Comparison of ENCODE assay signal across 18 cellular contexts in genomic region chr10:27225011-27225590, GRCh38. TPM values are rescaled to one million over a fixed set of nuclear protein-coding genes. Genes with fewer than 3 reads are reported as not detected.
DNase-seq lines count a peak whose midpoint lies in the region; ATAC-seq lines count a peak whose summit lies in the region.
"Had no signal": no experiment of that assay in that cellular context is flagged by ENCODE, and none has a peak within 500 bp of the region (broad histone marks: within the 10 kb centered on the region; RNA-seq: fewer than 3 reads in every experiment).

No MANE protein-coding gene starts in this region.

- H3K9me3 Mint-ChIP-seq in activated T-cell treated with anti-CD3 and anti-CD28 coated beads, Interleukin-2, amount 50 U/mL, for 4 hours: no peaks in the 10 kb centered on the region
- H3K9me3 Mint-ChIP-seq in effector memory CD8-positive, alpha-beta T cell: no peaks in the 10 kb centered on the region
- no peaks in the 10 kb centered on the region for H3K9me3 Mint-ChIP-seq in activated CD4-positive, alpha-beta T cell treated with anti-CD3 and anti-CD28 coated beads, Interleukin-2, amount 10 ng/mL, durations not matched to agents 7 days and 5 days
- H3K9me3 Mint-ChIP-seq: H9, IgD-negative memory B cell had no signal

- peak in 1 of 2 donors; percentile 41 for ATAC-seq in activated T-cell treated with anti-CD3 and anti-CD28 coated beads, Interleukin-2, amount 50 U/mL, for 4 hours
- ATAC-seq in T-helper 17 cell: no peak
- ATAC-seq in effector memory CD8-positive, alpha-beta T cell (replicated peaks): peak; percentile 80
- ATAC-seq: Panc1 had no signal

- CTCF ChIA-PET in activated CD4-positive, alpha-beta T cell treated with anti-CD3 and anti-CD28 coated beads, Interleukin-2, amount 10 ng/mL, durations not matched to agents 7 days and 5 days (lab: Charles Lee): interaction anchor here (1.5 kb wide), 1 partner anchor 11 kb away, joined by 3 read pairs; no protein-coding TSS in a partner anchor

- H3K36me3 Mint-ChIP-seq in activated T-cell treated with anti-CD3 and anti-CD28 coated beads, Interleukin-2, amount 50 U/mL, for 4 hours (ENCODE audit: insufficient read depth): peaks cover 5% of the 10 kb centered on the region
- H3K36me3 Mint-ChIP-seq in T-helper 17 cell (ENCODE audit: low read depth): peaks cover 2% of the 10 kb centered on the region
- peaks cover 60% of the 10 kb centered on the region for H3K36me3 Mint-ChIP-seq in effector memory CD8-positive, alpha-beta T cell (ENCODE audit: insufficient read depth)
- H3K36me3 Mint-ChIP-seq in activated CD4-positive, alpha-beta T cell treated with anti-CD3 and anti-CD28 coated beads, Interleukin-2, amount 10 ng/mL, durations not matched to agents 7 days and 5 days (ENCODE audit: low read depth): peaks cover 29% of the 10 kb centered on the region
- H3K36me3 Mint-ChIP-seq: IgD-negative memory B cell had no signal

- H3K27ac Mint-ChIP-seq in T-helper 17 cell: peak overlapping the region; percentile 34
- peak overlapping the region; percentile 91 to 93 for H3K27ac Mint-ChIP-seq in effector memory CD8-positive, alpha-beta T cell
- no peak overlapping the region for H3K27ac Mint-ChIP-seq in activated CD4-positive, alpha-beta T cell treated with anti-CD3 and anti-CD28 coated beads, Interleukin-2, amount 10 ng/mL, durations not matched to agents 7 days and 5 days
- H3K27ac Mint-ChIP-seq: H9 had no signal

- H3K4me1 Mint-ChIP-seq in activated T-cell treated with anti-CD3 and anti-CD28 coated beads, Interleukin-2, amount 50 U/mL, for 4 hours (ENCODE audit: low read depth): peaks cover 16% of the 10 kb centered on the region
- peaks cover 10% of the 10 kb centered on the region for H3K4me1 Mint-ChIP-seq in T-helper 17 cell
- peaks cover 19 to 31% of the 10 kb centered on the region in 2 donors for H3K4me1 Mint-ChIP-seq in effector memory CD8-positive, alpha-beta T cell (ENCODE audit: low read depth in 2 of 2)
- peaks cover 17% of the 10 kb centered on the region for H3K4me1 Mint-ChIP-seq in activated CD4-positive, alpha-beta T cell treated with anti-CD3 and anti-CD28 coated beads, Interleukin-2, amount 10 ng/mL, durations not matched to agents 7 days and 5 days
- H3K4me1 Mint-ChIP-seq: H9 had no signal

- no peaks in the 10 kb centered on the region for H3K27me3 Mint-ChIP-seq in activated T-cell treated with anti-CD3 and anti-CD28 coated beads, Interleukin-2, amount 50 U/mL, for 4 hours (ENCODE audit: low read depth)
- no peaks in the 10 kb centered on the region for H3K27me3 Mint-ChIP-seq in T-helper 17 cell
- no peaks in the 10 kb centered on the region for H3K27me3 Mint-ChIP-seq in effector memory CD8-positive, alpha-beta T cell
- no peaks in the 10 kb centered on the region for H3K27me3 Mint-ChIP-seq in activated CD4-positive, alpha-beta T cell treated with anti-CD3 and anti-CD28 coated beads, Interleukin-2, amount 10 ng/mL, durations not matched to agents 7 days and 5 days
- H3K27me3 Mint-ChIP-seq: IgD-negative memory B cell had no signal

- no peaks in the 10 kb centered on the region for H3K9me3 ChIP-seq in T-helper 17 cell (ENCODE audit: control insufficient read depth, low read length, poor library complexity, severe bottlenecking)
- H3K9me3 ChIP-seq: Caco-2 had no signal

- no peak for DNase-seq in activated T-cell treated with anti-CD3 and anti-CD28 coated beads, Interleukin-2, amount 50 U/mL, for 4 hours
- no peak for DNase-seq in activated T-cell treated with anti-CD3 and anti-CD28 coated beads, Interleukin-2, amount 50 U/mL, for 48 hours
- no peak for DNase-seq in T-helper 17 cell
- DNase-seq in effector memory CD8-positive, alpha-beta T cell: peak; percentile 56 to 58 (median 57)
- peak; percentile 21 to 24 for DNase-seq in stimulated activated CD8-positive, alpha-beta memory T cell treated with anti-CD3 and anti-CD28 coated beads, Interleukin-7, amount 100 ng/mL, for 4 hours (ENCODE audit: low read depth in 2 of 2)
- no peak for DNase-seq in activated CD4-positive, alpha-beta T cell treated with anti-CD3 and anti-CD28 coated beads, Interleukin-2, amount 10 ng/mL, durations not matched to agents 7 days and 5 days
- no peak for DNase-seq in activated CD4-positive, alpha-beta T cell treated with anti-CD3 and anti-CD28 coated beads for 1 hour
- no peak for DNase-seq in putamen (ENCODE audit: low spot score)
- DNase-seq: C1 segment of cervical spinal cord, Caco-2, H9, NCI-H1417, NCI-H1930, NCI-H2171 treated with DMSO at 0.1 percent for 48 hours, NCI-H774, SHP77 treated with DMSO at 0.1 percent for 48 hours had no signal

- peak overlapping the region; percentile 24 for H3K4me3 Mint-ChIP-seq in activated T-cell treated with anti-CD3 and anti-CD28 coated beads, Interleukin-2, amount 50 U/mL, for 4 hours
- no peak overlapping the region for H3K4me3 Mint-ChIP-seq in T-helper 17 cell
- peak overlapping the region; percentile 76 to 80 for H3K4me3 Mint-ChIP-seq in effector memory CD8-positive, alpha-beta T cell
- no peak overlapping the region for H3K4me3 Mint-ChIP-seq in activated CD4-positive, alpha-beta T cell treated with anti-CD3 and anti-CD28 coated beads, Interleukin-2, amount 10 ng/mL, durations not matched to agents 7 days and 5 days
- H3K4me3 Mint-ChIP-seq: H9, IgD-negative memory B cell had no signal

- POLR2A ChIA-PET in activated CD4-positive, alpha-beta T cell treated with anti-CD3 and anti-CD28 coated beads, Interleukin-2, amount 10 ng/mL, durations not matched to agents 7 days and 5 days (lab: Charles Lee): no interaction called here

RNA-seq across cellular contexts. Expression of gene ACBD5, which starts 15.5 kb away (rescaled TPM):
- 10 to 100 TPM; 14.5 to 19.1 (median 16.3) TPM for total RNA-seq in activated T-cell treated with anti-CD3 and anti-CD28 coated beads, Interleukin-2, amount 50 U/mL, for 4 hours
- 10 to 100 TPM; 16.4 to 22.0 TPM for total RNA-seq in T-helper 17 cell
- total RNA-seq in activated CD4-positive, alpha-beta T cell treated with anti-CD3 and anti-CD28 coated beads, Interleukin-2, amount 10 ng/mL, durations not matched to agents 7 days and 5 days: 10 to 100 TPM; 19.2 to 21.6 TPM

Comparison
In these comparisons a context has a peak if more than half of its experiments do, and no peak if none do; other contexts are left out.
1. DNase-seq: peak in effector memory CD8-positive, alpha-beta T cell (3 of 3) and stimulated activated CD8-positive, alpha-beta memory T cell treated with anti-CD3 and anti-CD28 coated beads, Interleukin-7, amount 100 ng/mL, for 4 hours (2 of 2); none in activated T-cell treated with anti-CD3 and anti-CD28 coated beads, Interleukin-2, amount 50 U/mL, for 4 hours (single experiment), activated T-cell treated with anti-CD3 and anti-CD28 coated beads, Interleukin-2, amount 50 U/mL, for 48 hours (0 of 2), T-helper 17 cell (0 of 3), activated CD4-positive, alpha-beta T cell treated with anti-CD3 and anti-CD28 coated beads, Interleukin-2, amount 10 ng/mL, durations not matched to agents 7 days and 5 days (single experiment), activated CD4-positive, alpha-beta T cell treated with anti-CD3 and anti-CD28 coated beads for 1 hour (single experiment) and putamen (single experiment).
2. H3K4me3 Mint-ChIP-seq: peak in activated T-cell treated with anti-CD3 and anti-CD28 coated beads, Interleukin-2, amount 50 U/mL, for 4 hours (single experiment) and effector memory CD8-positive, alpha-beta T cell (2 of 2); none in T-helper 17 cell (single experiment) and activated CD4-positive, alpha-beta T cell treated with anti-CD3 and anti-CD28 coated beads, Interleukin-2, amount 10 ng/mL, durations not matched to agents 7 days and 5 days (single experiment).